8 cellular contexts compared by ENCODE assay signal in the genomic region with DNA sequence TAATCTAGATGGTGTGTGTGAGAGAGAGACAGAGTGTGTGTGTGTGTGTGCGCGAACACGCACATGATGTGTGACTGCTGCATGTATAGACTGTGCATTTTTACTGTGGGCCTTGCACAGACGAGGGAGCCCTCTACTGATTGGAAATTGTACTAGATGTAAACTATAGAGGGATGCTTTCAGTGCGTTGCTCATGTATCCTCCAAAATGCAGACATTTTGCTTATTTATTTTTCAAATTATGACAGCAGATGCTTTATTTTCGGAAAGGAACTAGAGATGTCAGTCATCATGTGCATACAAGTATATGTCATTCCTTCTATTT.
DNase-seq lines count a peak whose midpoint lies in the region; ATAC-seq, FAIRE-seq and TF ChIP-seq lines count a peak whose summit lies in the region.

No MANE protein-coding gene starts in this region.

- POLR2A ChIA-PET in activated CD4-positive, alpha-beta T cell treated with anti-CD3 and anti-CD28 coated beads for 36 hours (lab: Charles Lee): no interaction called here
- POLR2A ChIA-PET in activated CD4-positive, alpha-beta T cell treated with anti-CD3 and anti-CD28 coated beads, Interleukin-2, amount 10 ng/mL, durations not matched to agents 7 days and 5 days (lab: Charles Lee): no interaction called here

- no peaks in the 10 kb centered on the region for H3K36me3 Mint-ChIP-seq in activated CD4-positive, alpha-beta T cell treated with anti-CD3 and anti-CD28 coated beads for 36 hours (ENCODE audit: low read depth)
- no peaks in the 10 kb centered on the region for H3K36me3 Mint-ChIP-seq in activated CD4-positive, alpha-beta T cell treated with anti-CD3 and anti-CD28 coated beads, Interleukin-2, amount 10 ng/mL, durations not matched to agents 7 days and 5 days (ENCODE audit: low read depth)
- H3K36me3 Mint-ChIP-seq in CD14-positive monocyte: no peaks in the 10 kb centered on the region

- TF ChIP-seq CTCF in pancreas (IDR thresholded peaks at IDR 0.05) (no peak), CD14-positive monocyte (IDR thresholded peaks at IDR 0.05) (no peak)

- WGBS in pancreas, 2 donors: 22 to 39% methylated on average over 6 of the region's 6 CpGs

- H3K27me3 ChIP-seq in pancreas: no peaks in the 10 kb centered on the region

- no peaks in the 10 kb centered on the region for H3K36me3 ChIP-seq in pancreas

- no peak overlapping the region for H3K4me3 Mint-ChIP-seq in activated CD4-positive, alpha-beta T cell treated with anti-CD3 and anti-CD28 coated beads for 36 hours
- H3K4me3 Mint-ChIP-seq in activated CD4-positive, alpha-beta T cell treated with anti-CD3 and anti-CD28 coated beads, Interleukin-2, amount 10 ng/mL, durations not matched to agents 7 days and 5 days: no peak overlapping the region
- H3K4me3 Mint-ChIP-seq in CD14-positive monocyte: no peak overlapping the region

- intact Hi-C loops in activated CD4-positive, alpha-beta T cell treated with anti-CD3 and anti-CD28 coated beads for 36 hours (cut with DNase I, micrococcal nuclease): loop anchor here (1.0 to 2.0 kb wide), 3 partner anchors 534 to 624 kb away; no protein-coding TSS in a partner anchor
- intact Hi-C loops in pancreas (cut with DNase I): no loop called here
- intact Hi-C loops in CD14-positive monocyte (cut with micrococcal nuclease): no loop called here

- H3K4me1 Mint-ChIP-seq in activated CD4-positive, alpha-beta T cell treated with anti-CD3 and anti-CD28 coated beads for 36 hours: no peaks in the 10 kb centered on the region
- no peaks in the 10 kb centered on the region for H3K4me1 Mint-ChIP-seq in activated CD4-positive, alpha-beta T cell treated with anti-CD3 and anti-CD28 coated beads, Interleukin-2, amount 10 ng/mL, durations not matched to agents 7 days and 5 days
- H3K4me1 Mint-ChIP-seq in CD14-positive monocyte: peaks cover 7% of the 10 kb centered on the region

- H3K4me3 ChIP-seq in pancreas: no peak overlapping the region

- H3K4me1 ChIP-seq in pancreas: no peaks in the 10 kb centered on the region

- H3K27ac ChIP-seq in pancreas: no peak overlapping the region

- H3K27ac Mint-ChIP-seq in activated CD4-positive, alpha-beta T cell treated with anti-CD3 and anti-CD28 coated beads for 36 hours: no peak overlapping the region
- no peak overlapping the region for H3K27ac Mint-ChIP-seq in activated CD4-positive, alpha-beta T cell treated with anti-CD3 and anti-CD28 coated beads, Interleukin-2, amount 10 ng/mL, durations not matched to agents 7 days and 5 days
- H3K27ac Mint-ChIP-seq in CD14-positive monocyte: no peak overlapping the region

- no peaks in the 10 kb centered on the region for H3K27me3 Mint-ChIP-seq in activated CD4-positive, alpha-beta T cell treated with anti-CD3 and anti-CD28 coated beads for 36 hours
- peaks cover 2% of the 10 kb centered on the region for H3K27me3 Mint-ChIP-seq in activated CD4-positive, alpha-beta T cell treated with anti-CD3 and anti-CD28 coated beads, Interleukin-2, amount 10 ng/mL, durations not matched to agents 7 days and 5 days
- H3K27me3 Mint-ChIP-seq in CD14-positive monocyte (ENCODE audit: low read depth in 3 of 3): peaks cover 0 to 3% (median 0%) of the 10 kb centered on the region in 3 donors

- CTCF ChIA-PET in activated CD4-positive, alpha-beta T cell treated with anti-CD3 and anti-CD28 coated beads for 36 hours (lab: Charles Lee): interaction anchor here (0.5 to 0.8 kb wide), 2 partner anchors 498 to 624 kb away, joined by 3 to 4 read pairs; no protein-coding TSS in a partner anchor
- CTCF ChIA-PET in activated CD4-positive, alpha-beta T cell treated with anti-CD3 and anti-CD28 coated beads, Interleukin-2, amount 10 ng/mL, durations not matched to agents 7 days and 5 days (lab: Charles Lee): no interaction called here

- H3K9me3 ChIP-seq in pancreas: no peaks in the 10 kb centered on the region

- peak; percentile 53 for ATAC-seq in activated CD4-positive, alpha-beta T cell treated with anti-CD3 and anti-CD28 coated beads for 36 hours
- ATAC-seq in HG03432 (IDR thresholded peaks at IDR 0.05; ENCODE audit: unreplicated experiment): peak; percentile 63
- peak; percentile 87 for ATAC-seq in esophagus mucosa
- ATAC-seq in pancreas: peak in 3 of 4 donors; percentile 57 to 75 (median 74)
- no peak for ATAC-seq in HG03095 (IDR thresholded peaks at IDR 0.05; ENCODE audit: unreplicated experiment)

- no peaks in the 10 kb centered on the region for H3K9me3 Mint-ChIP-seq in activated CD4-positive, alpha-beta T cell treated with anti-CD3 and anti-CD28 coated beads for 36 hours (ENCODE audit: low read depth)
- H3K9me3 Mint-ChIP-seq in activated CD4-positive, alpha-beta T cell treated with anti-CD3 and anti-CD28 coated beads, Interleukin-2, amount 10 ng/mL, durations not matched to agents 7 days and 5 days: no peaks in the 10 kb centered on the region
- H3K9me3 Mint-ChIP-seq in CD14-positive monocyte: no peaks in the 10 kb centered on the region

- peak; percentile 21 for DNase-seq in activated CD4-positive, alpha-beta T cell treated with anti-CD3 and anti-CD28 coated beads for 36 hours
- no peak for DNase-seq in activated CD4-positive, alpha-beta T cell treated with anti-CD3 and anti-CD28 coated beads, Interleukin-2, amount 10 ng/mL, durations not matched to agents 7 days and 5 days
- peak; percentile 73 for DNase-seq in OCI-M1 (lab: John Stamatoyannopoulos, UW)
- DNase-seq in pancreas: no peak
- DNase-seq in CD14-positive monocyte (ENCODE audit: low spot score): no peak

- no peak for FAIRE-seq in pancreas (lab: Jason Lieb, UNC)

Comparison
In these comparisons a context has a peak if more than half of its experiments do, and no peak if none do; other contexts are left out.
1. DNase-seq: peak in activated CD4-positive, alpha-beta T cell treated with anti-CD3 and anti-CD28 coated beads for 36 hours (single experiment) and OCI-M1 (single experiment); none in activated CD4-positive, alpha-beta T cell treated with anti-CD3 and anti-CD28 coated beads, Interleukin-2, amount 10 ng/mL, durations not matched to agents 7 days and 5 days (single experiment), pancreas (0 of 6) and CD14-positive monocyte (single experiment).
2. intact Hi-C loops: an anchor here in activated CD4-positive, alpha-beta T cell treated with anti-CD3 and anti-CD28 coated beads for 36 hours (1.0 to 2.0 kb wide); none called in pancreas and CD14-positive monocyte.